Comparison of ENCODE assay signal across 9 cellular contexts in genomic region chr6:112282217-112282616, GRCh38. TPM values are rescaled to one million over a fixed set of nuclear protein-coding genes. Genes with fewer than 3 reads are reported as not detected.
DNase-seq lines count a peak whose midpoint lies in the region; ATAC-seq and TF ChIP-seq lines count a peak whose summit lies in the region.
"Had no signal": no experiment of that assay in that cellular context is flagged by ENCODE, and none has a peak within 500 bp of the region (broad histone marks: within the 10 kb centered on the region; RNA-seq: fewer than 3 reads in every experiment).

No MANE protein-coding gene starts in this region.

- H3K4me2 ChIP-seq in PC-9, result peak overlapping the region; percentile 57

- H2AFZ ChIP-seq in PC-9, result no peak overlapping the region

- H4K20me1 ChIP-seq in PC-9 (ENCODE audit: insufficient read depth), result no peaks in the 10 kb centered on the region

- in situ Hi-C loops in Caki2 (cut with HindIII; ENCODE audit: low pct_unique_long_range_greater_than_20kb, low sequenced_read_pairs), result no loop called here

- TF ChIP-seq CTCF in PC-9 (conservative IDR thresholded peaks at IDR 0.05), result peak; percentile 47; the same call in 1 of the 2 replicates

- H3F3A ChIP-seq in PC-9 (ENCODE audit: insufficient read depth, low read depth), result peaks cover 27% of the 10 kb centered on the region

- peak overlapping the region; percentile 57 for H3K27ac ChIP-seq in PC-9

- no TSS peak for BruUV-seq in PC-9 (replicated peaks; lab: Mats Ljungman, UMichigan)

- intact Hi-C loops in PC-9 (cut with micrococcal nuclease; ENCODE audit: unreplicated experiment), result loop anchor here (2.0 kb wide), 1 partner anchor 27 kb away; the partner anchor contains the start of gene LAMA4

- no peaks in the 10 kb centered on the region for H3K9me2 ChIP-seq in PC-9 (ENCODE audit: insufficient read depth)

- POLR2A ChIA-PET in PC-9 (lab: Charles Lee; ENCODE audit: unreplicated experiment), result interaction anchor here (0.7 kb wide), 1 partner anchor 28 kb away, joined by 12 read pairs; the partner anchor contains the start of gene LAMA4

- H3K36me3 ChIP-seq in PC-9 (ENCODE audit: low read depth), result peaks cover 15% of the 10 kb centered on the region

- no peak overlapping the region for H3K4me3 ChIP-seq in PC-9

- DNase-seq in Caki2 (ENCODE audit: low read depth) (peak; percentile 61), PC-9 (peak; percentile 39 to 87), fibroblast of peridontal ligament (ENCODE audit: extremely low read depth) (peak; percentile 92), nucleus accumbens (lab: John Stamatoyannopoulos, UW) (peak in 40 of 56 donors; percentile 1 to 81 (median 34)), NCI-H1092 treated with DMSO at 0.1 percent for 48 hours (lab: John Stamatoyannopoulos, UW) (no peak)
- no peak for DNase-seq in stimulated activated CD4-positive, alpha-beta T cell treated with anti-CD3 and anti-CD28 coated beads, Interleukin-2, amount 100 ng/mL, for 48 hours

- ATAC-seq in HG02588 (IDR thresholded peaks at IDR 0.05; ENCODE audit: unreplicated experiment) (no peak), HG02678 (IDR thresholded peaks at IDR 0.05; ENCODE audit: unreplicated experiment) (no peak)

- CTCF ChIA-PET in PC-9 (lab: Charles Lee), result interaction anchor here (0.6 to 1.4 kb wide), 3 partner anchors 14 to 102 kb away, joined by 3 to 10 read pairs (median 3); no protein-coding TSS in a partner anchor

- H3K4me1 ChIP-seq in PC-9 (replicated peaks; ENCODE audit: insufficient read depth), result peaks cover 44% of the 10 kb centered on the region

- H3K79me2 ChIP-seq in PC-9 (ENCODE audit: low read depth), result no peaks in the 10 kb centered on the region

- H3K27me3 ChIP-seq in PC-9 (ENCODE audit: insufficient read depth, low read depth), result no peaks in the 10 kb centered on the region

- peaks cover 11% of the 10 kb centered on the region; the same call in 1 of the 2 replicates for H3K9me3 ChIP-seq in PC-9 (ENCODE audit: insufficient read depth, low read depth)

RNA-seq across cellular contexts. Expression of gene LAMA4, which starts 27.9 kb away (rescaled TPM):
- 12.0 and 12.4 TPM in 2 replicates for total RNA-seq in Caki2 (2014; rRNA removed; shearing (Covaris generic); ENCODE audit: low replicate concordance)
- 58.3 and 91.0 TPM in 2 replicates for total RNA-seq in PC-9 (2021)
- total RNA-seq: T-helper 1 cell treated with Interleukin-12 subunit alpha and Interleukin-12 subunit beta and Interleukin-4 antibody, amounts not matched to agents 30 ng/mL and 1 ng/mL, for 36 hours had no signal

Comparison
In these comparisons a context has a peak if more than half of its experiments do, and no peak if none do; other contexts are left out.
1. DNase-seq: peak in Caki2 (single experiment), PC-9 (2 of 2), fibroblast of peridontal ligament (single experiment) and nucleus accumbens (40 of 56); none in NCI-H1092 treated with DMSO at 0.1 percent for 48 hours (single experiment) and stimulated activated CD4-positive, alpha-beta T cell treated with anti-CD3 and anti-CD28 coated beads, Interleukin-2, amount 100 ng/mL, for 48 hours (0 of 2).